In genomic region chr21:42513985-42514882, GRCh38 we compare ENCODE assay signal across 1 cellular context.
A peak's percentile ranks its signal among the peaks of the same experiment; 100 is the strongest.
TF ChIP-seq lines count a peak whose summit lies in the region.

No MANE protein-coding gene starts in this region.

TF ChIP-seq in HepG2, 621 proteins besides CTCF, POLR2A, EP300 and RAD21 (continued from another document):
- TF ChIP-seq, protein P1, sequence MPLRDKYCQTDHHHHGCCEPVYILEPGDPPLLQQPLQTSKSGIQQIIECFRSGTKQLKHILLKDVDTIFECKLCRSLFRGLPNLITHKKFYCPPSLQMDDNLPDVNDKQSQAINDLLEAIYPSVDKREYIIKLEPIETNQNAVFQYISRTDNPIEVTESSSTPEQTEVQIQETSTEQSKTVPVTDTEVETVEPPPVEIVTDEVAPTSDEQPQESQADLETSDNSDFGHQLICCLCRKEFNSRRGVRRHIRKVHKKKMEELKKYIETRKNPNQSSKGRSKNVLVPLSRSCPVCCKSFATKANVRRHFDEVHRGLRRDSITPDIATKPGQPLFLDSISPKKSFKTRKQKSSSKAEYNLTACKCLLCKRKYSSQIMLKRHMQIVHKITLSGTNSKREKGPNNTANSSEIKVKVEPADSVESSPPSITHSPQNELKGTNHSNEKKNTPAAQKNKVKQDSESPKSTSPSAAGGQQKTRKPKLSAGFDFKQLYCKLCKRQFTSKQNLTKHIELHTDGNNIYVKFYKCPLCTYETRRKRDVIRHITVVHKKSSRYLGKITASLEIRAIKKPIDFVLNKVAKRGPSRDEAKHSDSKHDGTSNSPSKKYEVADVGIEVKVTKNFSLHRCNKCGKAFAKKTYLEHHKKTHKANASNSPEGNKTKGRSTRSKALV (CRISPR knock-in tag; IDR thresholded peaks at IDR 0.05), result peak; percentile 23; the same call in 1 of the 2 replicates
- TF ChIP-seq ZFYVE20 (CRISPR knock-in tag; IDR thresholded peaks at IDR 0.05; ENCODE audit: borderline replicate concordance, low read depth), result no peak
- TF ChIP-seq KLF15 (CRISPR knock-in tag; IDR thresholded peaks at IDR 0.05; ENCODE audit: borderline replicate concordance), result no peak
TF ChIP-seq in HepG2: peak in this region for 5.
